Comparison of ENCODE assay signal across 8 cellular contexts in genomic region chr14:57268161-57269067, GRCh38. TPM values are rescaled to one million over a fixed set of nuclear protein-coding genes. Genes with fewer than 3 reads are reported as not detected.
DNase-seq lines count a peak whose midpoint lies in the region; ATAC-seq, FAIRE-seq and TF ChIP-seq lines count a peak whose summit lies in the region.

Gene AP5M1, plus strand, starts transcription at chr14:57268971. Its CDS starts 344 bp downstream, at chr14:57269315.
Gene EXOC5, minus strand, starts transcription at chr14:57268905. Its CDS starts 257 bp downstream, at chr14:57268648.

- H3K4me3 ChIP-seq in OCI-LY3 (ENCODE audit: low read length), result peak within 1 kb of the TSS; percentile 94
- peak within 1 kb of the TSS; percentile 79 for H3K4me3 ChIP-seq in mesodermal cell (ENCODE audit: extremely low read depth, insufficient read depth, low read length, poor library complexity, severe bottlenecking)

- peak within 1 kb of the TSS; percentile 87 for H3K9ac ChIP-seq in OCI-LY3 (ENCODE audit: low read length)

- H3K27me3 ChIP-seq in OCI-LY3 (ENCODE audit: low read depth, low read length), result no peaks in the 10 kb centered on the region

- H2AFZ ChIP-seq in OCI-LY3 (ENCODE audit: low read depth, low read length), result peak within 1 kb of the TSS; percentile 82

- peaks cover 4% of the 10 kb centered on the region for H3K36me3 ChIP-seq in OCI-LY3 (replicated peaks; ENCODE audit: low read depth, low read length)
- peaks cover 18% of the 10 kb centered on the region for H3K36me3 ChIP-seq in mesodermal cell (ENCODE audit: control insufficient read depth, insufficient read depth, low read length)

- peaks cover 92% of the 10 kb centered on the region for H3K79me2 ChIP-seq in OCI-LY3 (ENCODE audit: low read length)

- peak; percentile 88 for FAIRE-seq in endometrium (lab: Jason Lieb, UNC)

- peak; percentile 97 for DNase-seq in DMS 273 (lab: John Stamatoyannopoulos, UW; ENCODE audit: unreplicated experiment)
- peak; percentile 68 for DNase-seq in HuH-7 (ENCODE audit: low spot score)
- DNase-seq in activated CD8-positive, alpha-beta memory T cell treated with anti-CD3 and anti-CD28 coated beads, Interleukin-2, amount 50 U/mL, for 48 hours, result peak; percentile 94
- peak; percentile 77 to 79 for DNase-seq in stimulated activated CD8-positive, alpha-beta memory T cell treated with anti-CD3 and anti-CD28 coated beads, Interleukin-15, amount 100 ng/mL, for 4 hours (ENCODE audit: low read depth in 2 of 2)

- H3K4me1 ChIP-seq in OCI-LY3 (ENCODE audit: low read length), result peaks cover 18% of the 10 kb centered on the region
- peaks cover 4% of the 10 kb centered on the region for H3K4me1 ChIP-seq in mesodermal cell (ENCODE audit: control insufficient read depth, insufficient read depth, low read length, poor library complexity, severe bottlenecking)

- H3K9me3 ChIP-seq in OCI-LY3 (ENCODE audit: insufficient read depth, low read length) (no peaks in the 10 kb centered on the region), mesodermal cell (ENCODE audit: control insufficient read depth, low read length) (peaks cover 5% of the 10 kb centered on the region)

- WGBS in mesodermal cell (ENCODE audit: insufficient coverage in 2 of 2), 2 experiments, result 0% methylated on average over 59 to 66 of the region's 76 CpGs

- H3K4me2 ChIP-seq in OCI-LY3 (ENCODE audit: low read length), result peak within 1 kb of the TSS; percentile 92

- peaks cover 27% of the 10 kb centered on the region for H4K20me1 ChIP-seq in OCI-LY3 (ENCODE audit: insufficient read depth, low read length)

- no peak for TF ChIP-seq CTCF in OCI-LY3 (IDR thresholded peaks at IDR 0.05; ENCODE audit: low read depth, low read length)

- H3K27ac ChIP-seq in OCI-LY3 (ENCODE audit: low read length), result peak within 1 kb of the TSS; percentile 83
- H3K27ac ChIP-seq in mesodermal cell (ENCODE audit: low read depth, low read length, severe bottlenecking), result peak within 1 kb of the TSS; percentile 93

- peak; percentile 90 for ATAC-seq in GM21515 (IDR thresholded peaks at IDR 0.05; ENCODE audit: unreplicated experiment)

RNA-seq across cellular contexts. Expression of gene AP5M1, which starts in this region (rescaled TPM):
- 35.1 TPM for polyA plus RNA-seq in mesodermal cell (2013, experiment 1 of 2)
- polyA plus RNA-seq in mesodermal cell (2013, experiment 2 of 2), result 36.1 TPM

RNA-seq across cellular contexts. Expression of gene EXOC5, which starts in this region (rescaled TPM):
- polyA plus RNA-seq in mesodermal cell (2013, experiment 1 of 2), result 73.2 TPM
- polyA plus RNA-seq in mesodermal cell (2013, experiment 2 of 2), result 76.6 TPM

Comparison
In these comparisons a context has a peak if more than half of its experiments do, and no peak if none do; other contexts are left out.
1. Peak in every context shown above with its lines: DNase-seq, ATAC-seq, H3K4me3 ChIP-seq and H3K27ac ChIP-seq.